8 cellular contexts compared by ENCODE assay signal in genomic region chr20:16476032-16476431, GRCh38.
DNase-seq lines count a peak whose midpoint lies in the region; ATAC-seq and TF ChIP-seq lines count a peak whose summit lies in the region.

No MANE protein-coding gene starts in this region.

- ATAC-seq in GM18498 (IDR thresholded peaks at IDR 0.05; ENCODE audit: unreplicated experiment) (peak; percentile 63), lower lobe of right lung (peak; percentile 67 to 78), GM21381 (IDR thresholded peaks at IDR 0.05; ENCODE audit: unreplicated experiment) (no peak)

- H3K4me3 ChIP-seq in AG04449 (ENCODE audit: low read depth, low read length) (no peak overlapping the region), HL-60 (replicated peaks; ENCODE audit: insufficient read depth, low read length) (no peak overlapping the region), colonic mucosa (no peak overlapping the region), lower lobe of right lung (no peak overlapping the region)

- H3K27me3 ChIP-seq in HL-60 (ENCODE audit: insufficient read depth, poor library complexity, severe bottlenecking) (peaks cover 3% of the 10 kb centered on the region), colonic mucosa (no peaks in the 10 kb centered on the region), lower lobe of right lung (ENCODE audit: low read depth) (no peaks in the 10 kb centered on the region)

- intact Hi-C loops in colonic mucosa (cut with DNase I) (no loop called here), lower lobe of right lung (cut with DNase I) (no loop called here)

- no peak overlapping the region for H3K9ac ChIP-seq in colonic mucosa (ENCODE audit: low read depth in 2 of 2, low read length in 2 of 2)

- TF ChIP-seq CTCF in AG04449 (IDR thresholded peaks at IDR 0.05; ENCODE audit: insufficient read depth, low read length, missing control alignments) (peak; percentile 38), HL-60 (IDR thresholded peaks at IDR 0.05; ENCODE audit: insufficient read depth, low read length) (peak; percentile 49), colonic mucosa (IDR thresholded peaks at IDR 0.05) (peak; percentile 53), lower lobe of right lung (IDR thresholded peaks at IDR 0.05) (peak; percentile 65)

- no peak overlapping the region for H3K27ac ChIP-seq in HL-60 (replicated peaks)
- peak overlapping the region; percentile 9 for H3K27ac ChIP-seq in colonic mucosa
- H3K27ac ChIP-seq in lower lobe of right lung = no peak overlapping the region

- DNase-seq in AG04449 (ENCODE audit: low read depth, low spot score) (no peak), HL-60 (ENCODE audit: low read depth in 1 of 2, low spot score in 1 of 2) (no peak), NOMO-1 treated with DMSO at 0.1 percent for 48 hours (lab: John Stamatoyannopoulos, UW; ENCODE audit: unreplicated experiment) (peak; percentile 37), colonic mucosa (no peak), lower lobe of right lung (no peak)
- no peak for DNase-seq in stimulated activated CD4-positive, alpha-beta T cell treated with anti-CD3 and anti-CD28 coated beads, Interleukin-1b, Interleukin-23, amount 100 ng/mL, for 48 hours

- POLR2A ChIA-PET in AG04449 (lab: Yijun Ruan, JAX) = no interaction called here

- H3K4me1 ChIP-seq in colonic mucosa (peaks cover 6% of the 10 kb centered on the region), lower lobe of right lung (no peaks in the 10 kb centered on the region)

- H3K36me3 ChIP-seq in colonic mucosa (no peaks in the 10 kb centered on the region), lower lobe of right lung (no peaks in the 10 kb centered on the region)

- CTCF ChIA-PET in AG04449 (lab: Yijun Ruan, JAX) = interaction anchor here (0.6 to 1.9 kb wide), 27 partner anchors 10 to 638 kb away, joined by 3 to 13 read pairs (median 3); no protein-coding TSS in a partner anchor

- H3K9me3 ChIP-seq in colonic mucosa (no peaks in the 10 kb centered on the region), lower lobe of right lung (no peaks in the 10 kb centered on the region)
